In genomic region chr9:123525957-123526356, GRCh38 we compare ENCODE assay signal across 28 cellular contexts.
"Had no signal": no experiment of that assay in that cellular context is flagged by ENCODE, and none has a peak within 500 bp of the region (broad histone marks: within the 10 kb centered on the region; RNA-seq: fewer than 3 reads in every experiment).

No MANE protein-coding gene starts in this region.

- FAIRE-seq: pancreas, small intestine had no signal

- H3K27ac ChIP-seq: neutrophil, pancreas, prostate gland, right atrium auricular region, right lobe of liver, sigmoid colon, stomach, suprapubic skin, testis, tibial artery, transverse colon, upper lobe of right lung, uterus had no signal

- ATAC-seq: naive thymus-derived CD8-positive, alpha-beta T cell; natural killer cell treated with Interleukin-12 subunit alpha and Interleukin-12 subunit beta and Interleukin-15 and Interleukin-18, amount 100 ng/mL, for 72 hours; pancreas; stimulated activated effector memory CD8-positive, alpha-beta T cell treated with anti-CD3 and anti-CD28 coated beads, Interleukin-12 subunit alpha, Interleukin-12 subunit beta, amount 100 ng/mL, for 72 hours; stimulated activated naive B cell treated with anti-CD40 and anti-IgM and Interleukin-4, amounts not matched to agents 10 μg/mL and 1 μg/mL and 100 μg/mL, for 72 hours; upper lobe of right lung had no signal

- H3K4me1 ChIP-seq: pancreas, prostate gland, right atrium auricular region, sigmoid colon, stomach, suprapubic skin, testis, tibial artery, transverse colon, upper lobe of right lung, uterus had no signal

- H3K36me3 ChIP-seq: neutrophil, pancreas, prostate gland, right atrium auricular region, right lobe of liver, sigmoid colon, stomach, suprapubic skin, transverse colon, upper lobe of right lung, uterus had no signal

- DNase-seq: naive thymus-derived CD8-positive, alpha-beta T cell; nephron progenitor cell; nucleus accumbens; pancreas; retina; right lobe of liver; sigmoid colon; small intestine; stimulated activated CD4-positive, alpha-beta T cell treated with anti-CD3 and anti-CD28 coated beads, Interleukin-15, amount 100 ng/mL, for 24 hours; stimulated activated CD4-positive, alpha-beta T cell treated with anti-CD3 and anti-CD28 coated beads, Interleukin-2, amount 100 ng/mL, for 24 hours; stimulated activated CD4-positive, alpha-beta T cell treated with anti-CD3 and anti-CD28 coated beads, Interleukin-2, amount 100 ng/mL, for 48 hours; stimulated activated CD4-positive, alpha-beta T cell treated with anti-CD3 and anti-CD28 coated beads, Interleukin-4, amount 100 ng/mL, for 24 hours; stimulated activated naive B cell treated with anti-CD40 and anti-IgM and Interleukin-4, amounts not matched to agents 10 μg/mL and 1 μg/mL and 100 μg/mL, for 72 hours; stimulated activated naive CD4-positive, alpha-beta T cell treated with Interleukin-2 at 50 U/mL for 16 hours; stomach; testis; tibial artery; transverse colon; upper lobe of right lung; uterus had no signal

- H3K9me3 ChIP-seq: neutrophil, pancreas, prostate gland, right lobe of liver, sigmoid colon, stomach, suprapubic skin, testis, tibial artery, transverse colon, upper lobe of right lung, uterus had no signal

- H3K27ac Mint-ChIP-seq: naive thymus-derived CD8-positive, alpha-beta T cell; natural killer cell treated with Interleukin-12 subunit alpha and Interleukin-12 subunit beta and Interleukin-15 and Interleukin-18, amount 100 ng/mL, for 72 hours; nephron progenitor cell; stimulated activated effector memory CD8-positive, alpha-beta T cell treated with anti-CD3 and anti-CD28 coated beads, Interleukin-12 subunit alpha, Interleukin-12 subunit beta, amount 100 ng/mL, for 72 hours; stimulated activated naive B cell treated with anti-CD40 and anti-IgM and Interleukin-4, amounts not matched to agents 10 μg/mL and 1 μg/mL and 100 μg/mL, for 72 hours; stimulated activated naive CD8-positive, alpha-beta T cell treated with anti-CD3 and anti-CD28 coated beads, Interleukin-15, Interleukin-2, amounts not matched to agents 100 ng/mL and 50 ng/mL, for 24 hours; type B pancreatic cell had no signal

- H3K4me3 ChIP-seq: pancreas, prostate gland, right atrium auricular region, right lobe of liver, sigmoid colon, stomach, suprapubic skin, testis, tibial artery, transverse colon, upper lobe of right lung, uterus had no signal

- H3K36me3 Mint-ChIP-seq: stimulated activated effector memory CD8-positive, alpha-beta T cell treated with anti-CD3 and anti-CD28 coated beads, Interleukin-12 subunit alpha, Interleukin-12 subunit beta, amount 100 ng/mL, for 72 hours had no signal

- H3K27me3 ChIP-seq: neutrophil, pancreas, right atrium auricular region, right lobe of liver, sigmoid colon, stomach, suprapubic skin, testis, tibial artery, transverse colon, upper lobe of right lung, uterus had no signal
